ENCODE assay signal across 8 cellular contexts in genomic region chr2:241315183-241315878, GRCh38. TPM values are rescaled to one million over a fixed set of nuclear protein-coding genes. Genes with fewer than 3 reads are reported as not detected.
DNase-seq lines count a peak whose midpoint lies in the region; ATAC-seq and TF ChIP-seq lines count a peak whose summit lies in the region.

TSS of gene HDLBP (minus strand) at chr2:241315672. CDS start at chr2:241266869, 48,803 bp downstream.

- no TSS peak for BruUV-seq in PC-3 (replicated peaks; lab: Mats Ljungman, UMichigan)

- CTCF ChIA-PET in PC-3 (lab: Charles Lee) = interaction anchor here (0.8 kb wide), 1 partner anchor 166 kb away, joined by 4 read pairs; the partner anchor contains the start of gene PASK

- H3K4me3 ChIP-seq in Jurkat, Clone E6-1 (ENCODE audit: low read length) = peak within 1 kb of the TSS; percentile 94
- peak within 1 kb of the TSS; percentile 98 for H3K4me3 ChIP-seq in PC-3 (ENCODE audit: low read length)
- peak within 1 kb of the TSS; percentile 58 for H3K4me3 ChIP-seq in mucosa of stomach (ENCODE audit: low read length)

- intact Hi-C loops in PC-3 (cut with micrococcal nuclease) = loop anchor here (2.0 kb wide), 1 partner anchor 43 kb away; no protein-coding TSS in a partner anchor

- peak; percentile 95 for TF ChIP-seq POLR2A in erythroblast (IDR thresholded peaks at IDR 0.05; ENCODE audit: low read length)

- peak; percentile 62 for ATAC-seq in GM21619 (IDR thresholded peaks at IDR 0.05; ENCODE audit: unreplicated experiment)
- ATAC-seq in PC-3 = peak; percentile 87

- no peaks in the 10 kb centered on the region for H3K9me2 ChIP-seq in PC-3 (replicated peaks; ENCODE audit: low read length)

- peak within 1 kb of the TSS; percentile 86 for H2AFZ ChIP-seq in PC-3 (ENCODE audit: low read length)

- no peaks in the 10 kb centered on the region for H3F3A ChIP-seq in PC-3 (ENCODE audit: low read length, unreplicated experiment)

- peak; percentile 96 for DNase-seq in DMS153 (lab: John Stamatoyannopoulos, UW)
- DNase-seq in Jurkat, Clone E6-1 (ENCODE audit: low read depth, low spot score) = peak; percentile 98
- DNase-seq in PC-3 = peak; percentile 97
- DNase-seq in activated T-cell treated with anti-CD3 and anti-CD28 coated beads, Interleukin-2, amount 50 U/mL, for 1 hour = peak; percentile 100
- DNase-seq in erythroblast (lab: John Stamatoyannopoulos, UW) = peak; percentile 99 to 100
- DNase-seq in stimulated activated CD8-positive, alpha-beta memory T cell treated with anti-CD3 and anti-CD28 coated beads, Interleukin-7, amount 100 ng/mL, for 1 hour (ENCODE audit: low read depth in 2 of 2) = peak; percentile 100

- peak within 1 kb of the TSS; percentile 100 for H3K9ac ChIP-seq in PC-3 (ENCODE audit: low read length)
- peak within 1 kb of the TSS; percentile 97 for H3K9ac ChIP-seq in mucosa of stomach (ENCODE audit: low read length)

- TF ChIP-seq CTCF in PC-3 (conservative IDR thresholded peaks at IDR 0.05; ENCODE audit: low read depth, low read length) = peak; percentile 58

- peaks cover 92% of the 10 kb centered on the region for H3K79me2 ChIP-seq in PC-3 (ENCODE audit: low read length)

- POLR2A ChIA-PET in PC-3 (lab: Charles Lee; ENCODE audit: unreplicated experiment) = interaction anchor here (0.6 to 0.7 kb wide), 7 partner anchors 13 to 728 kb away, joined by 3 to 6 read pairs (median 4); no protein-coding TSS in a partner anchor

- H3K36me3 ChIP-seq in PC-3 (ENCODE audit: low read depth, low read length) (peaks cover 3% of the 10 kb centered on the region; the same call in 1 of the 2 replicates), mucosa of stomach (ENCODE audit: control insufficient read depth, insufficient read depth, low read length) (no peaks in the 10 kb centered on the region)

- H3K4me1 ChIP-seq in PC-3 (ENCODE audit: insufficient read depth, low read length) (peaks cover 52% of the 10 kb centered on the region), mucosa of stomach (ENCODE audit: control insufficient read depth, insufficient read depth, low read length) (peaks cover 34% of the 10 kb centered on the region)

- no peaks in the 10 kb centered on the region for H3K27me3 ChIP-seq in PC-3 (ENCODE audit: low read length)
- H3K27me3 ChIP-seq in mucosa of stomach (ENCODE audit: control insufficient read depth, insufficient read depth, low read length) = no peaks in the 10 kb centered on the region

- H3K4me2 ChIP-seq in PC-3 (ENCODE audit: low read length) = peak within 1 kb of the TSS; percentile 100

- peaks cover 43% of the 10 kb centered on the region for H4K20me1 ChIP-seq in PC-3 (ENCODE audit: low read length)

- H3K27ac ChIP-seq in PC-3 (ENCODE audit: low read length) = peak within 1 kb of the TSS; percentile 97

- no peaks in the 10 kb centered on the region for H3K9me3 ChIP-seq in PC-3 (ENCODE audit: low read length)
- H3K9me3 ChIP-seq in mucosa of stomach (ENCODE audit: control insufficient read depth, low read length) = no peaks in the 10 kb centered on the region

RNA-seq across cellular contexts. Expression of gene HDLBP, which starts in this region (rescaled TPM):
- polyA plus RNA-seq in Jurkat, Clone E6-1 (2012; ENCODE audit: insufficient read depth, insufficient read length) = 211 TPM
- total RNA-seq in PC-3 (2014; rRNA removed) = 410 and 505 TPM in 2 replicates

Comparison
In these comparisons a context has a peak if more than half of its experiments do, and no peak if none do; other contexts are left out.
1. Peak in every context shown above with its lines: DNase-seq, ATAC-seq, H3K4me3 ChIP-seq and H3K27ac ChIP-seq.